Comparison of ENCODE assay signal across 28 cellular contexts in genomic region chr2:71863338-71863737, GRCh38.
A peak's percentile ranks its signal among the peaks of the same experiment; 100 is the strongest.
DNase-seq lines count a peak whose midpoint lies in the region; ATAC-seq and TF ChIP-seq lines count a peak whose summit lies in the region.
"Had no signal": no experiment of that assay in that cellular context is flagged by ENCODE, and none has a peak within 500 bp of the region (broad histone marks: within the 10 kb centered on the region; RNA-seq: fewer than 3 reads in every experiment).

No MANE protein-coding gene starts in this region.

- H3K27ac ChIP-seq in WERI-Rb-1 (peak overlapping the region; percentile 12; the same call in 1 of the 2 replicates), prostate gland (no peak overlapping the region), suprapubic skin (no peak overlapping the region)
- H3K27ac ChIP-seq: SJSA1 had no signal

- no peak for TF ChIP-seq POLR2A in prostate gland (IDR thresholded peaks at IDR 0.05)
- no peak for TF ChIP-seq POLR2A in suprapubic skin (IDR thresholded peaks at IDR 0.05)

- WGBS in prostate gland, result 15% methylated on average over 6 of the region's 6 CpGs
- 50% methylated on average over 6 of the region's 6 CpGs for WGBS in suprapubic skin

- H3K4me3 ChIP-seq in WERI-Rb-1 (ENCODE audit: low read depth, low read length) (no peak overlapping the region), fibroblast of villous mesenchyme (ENCODE audit: low read depth, low read length) (no peak overlapping the region), prostate gland (no peak overlapping the region), suprapubic skin (no peak overlapping the region)
- H3K4me3 ChIP-seq: SJSA1 had no signal

- DNase-seq in WERI-Rb-1 (peak; percentile 67), fibroblast of villous mesenchyme (ENCODE audit: low read depth) (peak; percentile 52), prostate gland (ENCODE audit: low spot score) (peak; percentile 28), suprapubic skin (ENCODE audit: low spot score in 2 of 2) (peak; percentile 27 to 34), MCF 10A (ENCODE audit: unreplicated experiment) (no peak)
- DNase-seq in activated CD4-positive, alpha-beta T cell treated with anti-CD3 and anti-CD28 coated beads, Interleukin-2, amount 50 U/mL, for 48 hours, result no peak
- DNase-seq: BE2C; CD8-positive, alpha-beta memory T cell; DMS 273 treated with DMSO at 0.1 percent for 48 hours; DMS79; EL; GF-D8; Kasumi-1; MV-4-11; NCI-H1105; NCI-H146; NCI-H1930; NCI-H2107; NCI-H446; NCI-H524 treated with DMSO at 0.1 percent for 48 hours; NCI-H774; Right ventricle myocardium superior; RPMI8226 had no signal

- TF ChIP-seq EP300 in suprapubic skin (IDR thresholded peaks at IDR 0.05), result no peak

- peaks cover 68% of the 10 kb centered on the region for H3K27me3 Mint-ChIP-seq in MCF 10A (ENCODE audit: insufficient read depth, unreplicated experiment)
- H3K27me3 Mint-ChIP-seq in activated T-helper 17 cell treated with anti-CD3 and anti-CD28 coated beads, Interleukin-2, amount 50 U/mL, for 72 hours, result no peaks in the 10 kb centered on the region

- POLR2A ChIA-PET in MCF 10A (lab: Yijun Ruan, JAX), result no interaction called here

- H3K4me1 Mint-ChIP-seq in MCF 10A (ENCODE audit: insufficient read depth, unreplicated experiment), result no peaks in the 10 kb centered on the region
- H3K4me1 Mint-ChIP-seq in activated T-helper 17 cell treated with anti-CD3 and anti-CD28 coated beads, Interleukin-2, amount 50 U/mL, for 72 hours, result no peaks in the 10 kb centered on the region
- H3K4me1 Mint-ChIP-seq: CD14-positive monocyte; CD8-positive, alpha-beta memory T cell had no signal

- H3K27ac Mint-ChIP-seq in MCF 10A (ENCODE audit: low read depth, unreplicated experiment), result no peak overlapping the region
- H3K27ac Mint-ChIP-seq in activated T-helper 17 cell treated with anti-CD3 and anti-CD28 coated beads, Interleukin-2, amount 50 U/mL, for 72 hours, result no peak overlapping the region
- H3K27ac Mint-ChIP-seq: CD8-positive, alpha-beta memory T cell had no signal

- no peak overlapping the region for H3K4me3 Mint-ChIP-seq in MCF 10A (ENCODE audit: unreplicated experiment)
- no peak overlapping the region for H3K4me3 Mint-ChIP-seq in activated T-helper 17 cell treated with anti-CD3 and anti-CD28 coated beads, Interleukin-2, amount 50 U/mL, for 72 hours
- H3K4me3 Mint-ChIP-seq: CD14-positive monocyte; CD8-positive, alpha-beta memory T cell had no signal

- H3K36me3 ChIP-seq in WERI-Rb-1 (no peaks in the 10 kb centered on the region), prostate gland (no peaks in the 10 kb centered on the region), suprapubic skin (no peaks in the 10 kb centered on the region)
- H3K36me3 ChIP-seq: BE2C, SJSA1 had no signal

- H3K9me3 ChIP-seq in WERI-Rb-1 (ENCODE audit: severe bottlenecking) (no peaks in the 10 kb centered on the region), prostate gland (no peaks in the 10 kb centered on the region), suprapubic skin (no peaks in the 10 kb centered on the region)
- H3K9me3 ChIP-seq: BE2C, SJSA1 had no signal

- TF ChIP-seq CTCF in WERI-Rb-1 (IDR thresholded peaks at IDR 0.05; ENCODE audit: low read depth, low read length) (no peak), fibroblast of villous mesenchyme (IDR thresholded peaks at IDR 0.05; ENCODE audit: insufficient read depth, low read depth, low read length) (no peak), prostate gland (IDR thresholded peaks at IDR 0.05) (no peak), suprapubic skin (IDR thresholded peaks at IDR 0.05) (no peak), MCF 10A (IDR thresholded peaks at IDR 0.05; ENCODE audit: unreplicated experiment) (no peak)

- no TSS peak for BruUV-seq in MCF 10A (replicated peaks; lab: Mats Ljungman, UMichigan)

- intact Hi-C loops in prostate gland (cut with DNase I) (no loop called here), MCF 10A (cut with micrococcal nuclease) (no loop called here)

- CTCF ChIA-PET in MCF 10A (lab: Yijun Ruan, JAX), result interaction anchor here (0.8 kb wide), 1 partner anchor 65 kb away, joined by 3 read pairs; no protein-coding TSS in a partner anchor

- H3K4me1 ChIP-seq in prostate gland (replicated peaks), result no peaks in the 10 kb centered on the region
- H3K4me1 ChIP-seq in suprapubic skin, result peaks cover 2% of the 10 kb centered on the region
- H3K4me1 ChIP-seq: BE2C, SJSA1 had no signal

- no peaks in the 10 kb centered on the region for H3K36me3 Mint-ChIP-seq in MCF 10A (ENCODE audit: insufficient read depth, unreplicated experiment)
- no peaks in the 10 kb centered on the region for H3K36me3 Mint-ChIP-seq in activated T-helper 17 cell treated with anti-CD3 and anti-CD28 coated beads, Interleukin-2, amount 50 U/mL, for 72 hours (ENCODE audit: low read depth)
- H3K36me3 Mint-ChIP-seq: CD14-positive monocyte; CD8-positive, alpha-beta memory T cell had no signal

- no peaks in the 10 kb centered on the region for H3K9me3 Mint-ChIP-seq in MCF 10A (ENCODE audit: unreplicated experiment)
- no peaks in the 10 kb centered on the region for H3K9me3 Mint-ChIP-seq in activated T-helper 17 cell treated with anti-CD3 and anti-CD28 coated beads, Interleukin-2, amount 50 U/mL, for 72 hours

- ATAC-seq in HG03175 (IDR thresholded peaks at IDR 0.05; ENCODE audit: unreplicated experiment), result no peak
- no peak for ATAC-seq in activated T-helper 17 cell treated with anti-CD3 and anti-CD28 coated beads, Interleukin-2, amount 50 U/mL, for 72 hours (replicated peaks)
- ATAC-seq: HCT116 had no signal

- no peaks in the 10 kb centered on the region for H3K27me3 ChIP-seq in WERI-Rb-1 (ENCODE audit: insufficient read depth, low read depth, severe bottlenecking)
- H3K27me3 ChIP-seq in prostate gland (replicated peaks; ENCODE audit: insufficient read depth), result no peaks in the 10 kb centered on the region
- no peaks in the 10 kb centered on the region for H3K27me3 ChIP-seq in suprapubic skin
- H3K27me3 ChIP-seq: BE2C, SJSA1 had no signal

Comparison
In these comparisons a context has a peak if more than half of its experiments do, and no peak if none do; other contexts are left out.
1. DNase-seq: peak in WERI-Rb-1 (single experiment), fibroblast of villous mesenchyme (single experiment), prostate gland (single experiment) and suprapubic skin (2 of 2); none in activated CD4-positive, alpha-beta T cell treated with anti-CD3 and anti-CD28 coated beads, Interleukin-2, amount 50 U/mL, for 48 hours (0 of 2) and MCF 10A (single experiment).